Comparison of ENCODE assay signal across 20 cellular contexts in genomic region chr2:121211689-121212151, GRCh38.
A peak's percentile ranks its signal among the peaks of the same experiment; 100 is the strongest.
DNase-seq lines count a peak whose midpoint lies in the region; ATAC-seq and TF ChIP-seq lines count a peak whose summit lies in the region.
"Had no signal": no experiment of that assay in that cellular context is flagged by ENCODE, and none has a peak within 500 bp of the region (broad histone marks: within the 10 kb centered on the region; RNA-seq: fewer than 3 reads in every experiment).

No MANE protein-coding gene starts in this region.

- POLR2A ChIA-PET in HCT116 (lab: Charles Lee) = interaction anchor here (1.2 kb wide), 1 partner anchor 137 kb away, joined by 4 read pairs; no protein-coding TSS in a partner anchor
- POLR2A ChIA-PET in HEK293T (lab: Yijun Ruan, JAX) = no interaction called here

- no peak overlapping the region for H3K4me3 Mint-ChIP-seq in stimulated activated memory B cell treated with anti-CD40 and anti-IgM and Interleukin-4, amounts not matched to agents 10 μg/mL and 1 μg/mL and 100 μg/mL, for 72 hours
- H3K4me3 Mint-ChIP-seq: activated CD8-positive, alpha-beta memory T cell treated with anti-CD3 and anti-CD28 coated beads, Interleukin-2, amount 10 ng/mL, durations not matched to agents 7 days and 5 days; activated naive CD8-positive, alpha-beta T cell treated with anti-CD3 and anti-CD28 coated beads for 36 hours; activated T-helper 17 cell treated with anti-CD3 and anti-CD28 coated beads, Interleukin-2, amount 50 U/mL, for 72 hours had no signal

- no peak for TF ChIP-seq RAD21 in HCT116 (IDR thresholded peaks at IDR 0.05; ENCODE audit: low read depth)

- no peak overlapping the region for H3K9ac ChIP-seq in HCT116 (ENCODE audit: low read length)

- H3K4me2 ChIP-seq in HCT116 (ENCODE audit: low read length) = peak overlapping the region; percentile 64; the same call in 1 of the 2 replicates

- no peaks in the 10 kb centered on the region for H3K4me1 Mint-ChIP-seq in stimulated activated memory B cell treated with anti-CD40 and anti-IgM and Interleukin-4, amounts not matched to agents 10 μg/mL and 1 μg/mL and 100 μg/mL, for 72 hours
- H3K4me1 Mint-ChIP-seq: activated CD8-positive, alpha-beta memory T cell treated with anti-CD3 and anti-CD28 coated beads, Interleukin-2, amount 10 ng/mL, durations not matched to agents 7 days and 5 days; activated naive CD8-positive, alpha-beta T cell treated with anti-CD3 and anti-CD28 coated beads for 36 hours; activated T-helper 17 cell treated with anti-CD3 and anti-CD28 coated beads, Interleukin-2, amount 50 U/mL, for 72 hours had no signal

- H3K36me3 ChIP-seq in HCT116 (ENCODE audit: control insufficient read depth in 1 of 2, insufficient read depth in 2 of 2, low read length in 2 of 2) = no peaks in the 10 kb centered on the region
- H3K36me3 ChIP-seq: HAP-1, neutrophil, suprapubic skin had no signal

- CTCF ChIA-PET in HCT116 (lab: Charles Lee) = interaction anchor here (1.1 kb wide), 1 partner anchor 27 kb away, joined by 4 read pairs; no protein-coding TSS in a partner anchor
- CTCF ChIA-PET in HEK293T (lab: Yijun Ruan, JAX) = no interaction called here

- RAD21 ChIA-PET in HCT116 (lab: Charles Lee; ENCODE audit: low non-redundant PET in 1 of 2, low total read pairs in 2 of 2, uncharacterized antibody in 2 of 2, unreplicated experiment in 2 of 2) = no interaction called here

- ATAC-seq in HCT116 = no peak
- peak; percentile 40 for ATAC-seq in left colon
- peak; percentile 3 for ATAC-seq in stimulated activated memory B cell treated with anti-CD40 and anti-IgM and Interleukin-4, amounts not matched to agents 10 μg/mL and 1 μg/mL and 100 μg/mL, for 72 hours
- ATAC-seq in GM19452 (IDR thresholded peaks at IDR 0.05; ENCODE audit: unreplicated experiment) = no peak
- ATAC-seq: activated CD8-positive, alpha-beta memory T cell treated with anti-CD3 and anti-CD28 coated beads, Interleukin-2, amount 10 ng/mL, durations not matched to agents 7 days and 5 days; activated T-helper 17 cell treated with anti-CD3 and anti-CD28 coated beads, Interleukin-2, amount 50 U/mL, for 72 hours had no signal

- no peaks in the 10 kb centered on the region for H4K20me1 ChIP-seq in HCT116 (ENCODE audit: insufficient read depth)

- intact Hi-C loops in HCT116 (cut with micrococcal nuclease) (no loop called here), left colon (cut with DNase I, micrococcal nuclease) (no loop called here)

- peaks cover 7% of the 10 kb centered on the region for H3K27me3 Mint-ChIP-seq in stimulated activated memory B cell treated with anti-CD40 and anti-IgM and Interleukin-4, amounts not matched to agents 10 μg/mL and 1 μg/mL and 100 μg/mL, for 72 hours
- H3K27me3 Mint-ChIP-seq: activated CD8-positive, alpha-beta memory T cell treated with anti-CD3 and anti-CD28 coated beads, Interleukin-2, amount 10 ng/mL, durations not matched to agents 7 days and 5 days; activated naive CD8-positive, alpha-beta T cell treated with anti-CD3 and anti-CD28 coated beads for 36 hours; activated T-helper 17 cell treated with anti-CD3 and anti-CD28 coated beads, Interleukin-2, amount 50 U/mL, for 72 hours had no signal

- no TSS peak for BruUV-seq in HCT116 (replicated peaks; lab: Mats Ljungman, UMichigan)

- DNase-seq in HCT116 (ENCODE audit: low read depth, low spot score) (no peak), left colon (no peak), HEK293T (ENCODE audit: extremely low spot score) (no peak), AML-193 (lab: John Stamatoyannopoulos, UW) (no peak)
- DNase-seq: activated CD8-positive, alpha-beta memory T cell treated with anti-CD3 and anti-CD28 coated beads, Interleukin-2, amount 10 ng/mL, durations not matched to agents 7 days and 5 days; activated naive CD8-positive, alpha-beta T cell treated with anti-CD3 and anti-CD28 coated beads for 36 hours; cortex of kidney; foreskin fibroblast; hypothalamus; kidney glomerular epithelial cell; NCI-H1436; NCI-H82; T1000 had no signal

- H3K9me2 ChIP-seq in HCT116 (ENCODE audit: insufficient read depth) = no peaks in the 10 kb centered on the region

- no peak for TF ChIP-seq POLR2A in HCT116 (IDR thresholded peaks at IDR 0.05; ENCODE audit: borderline replicate concordance, extremely low read depth, insufficient read depth, insufficient read length)

- H3K4me3 ChIP-seq in HCT116 (replicated peaks in 1 of 2; ENCODE audit: low read depth in 1 of 2, low read length in 2 of 2) = no peak overlapping the region
- H3K4me3 ChIP-seq: HAP-1, suprapubic skin had no signal

- peaks cover 0 to 23% of the 10 kb centered on the region in 2 experiments; a peak in 3 of 4 replicates for H3K4me1 ChIP-seq in HCT116 (ENCODE audit: control insufficient read depth in 1 of 2, insufficient read depth in 2 of 2, low read length in 2 of 2)
- H3K4me1 ChIP-seq: HAP-1, suprapubic skin had no signal

- no peaks in the 10 kb centered on the region for H3K9me3 ChIP-seq in HCT116 (ENCODE audit: control insufficient read depth in 1 of 2, insufficient read depth in 1 of 2, low read depth in 1 of 2, low read length in 2 of 2)
- H3K9me3 ChIP-seq: HAP-1, neutrophil, suprapubic skin had no signal

- no peaks in the 10 kb centered on the region for H3K27me3 ChIP-seq in HCT116 (ENCODE audit: insufficient read depth, low read length)
- H3K27me3 ChIP-seq: neutrophil, suprapubic skin had no signal

- TF ChIP-seq CTCF in HCT116 (IDR thresholded peaks at IDR 0.05 in 2 of 3, conservative IDR thresholded peaks at IDR 0.05 in 1 of 3; ENCODE audit: borderline replicate concordance in 1 of 3, insufficient read depth in 1 of 3, low read depth in 2 of 3, low read length in 2 of 3) (no peak), VCaP (conservative IDR thresholded peaks at IDR 0.05) (no peak)

- no peaks in the 10 kb centered on the region for H3K9me3 Mint-ChIP-seq in stimulated activated memory B cell treated with anti-CD40 and anti-IgM and Interleukin-4, amounts not matched to agents 10 μg/mL and 1 μg/mL and 100 μg/mL, for 72 hours
- H3K9me3 Mint-ChIP-seq: activated naive CD8-positive, alpha-beta T cell treated with anti-CD3 and anti-CD28 coated beads for 36 hours; activated T-helper 17 cell treated with anti-CD3 and anti-CD28 coated beads, Interleukin-2, amount 50 U/mL, for 72 hours had no signal

- no peaks in the 10 kb centered on the region for H3K36me3 Mint-ChIP-seq in stimulated activated memory B cell treated with anti-CD40 and anti-IgM and Interleukin-4, amounts not matched to agents 10 μg/mL and 1 μg/mL and 100 μg/mL, for 72 hours
- H3K36me3 Mint-ChIP-seq: activated CD8-positive, alpha-beta memory T cell treated with anti-CD3 and anti-CD28 coated beads, Interleukin-2, amount 10 ng/mL, durations not matched to agents 7 days and 5 days; activated naive CD8-positive, alpha-beta T cell treated with anti-CD3 and anti-CD28 coated beads for 36 hours had no signal

- no peaks in the 10 kb centered on the region for H3K79me2 ChIP-seq in HCT116 (ENCODE audit: insufficient read depth, low read length)

- H3K27ac ChIP-seq in HCT116 (ENCODE audit: low read depth, low read length) = no peak overlapping the region
- peak overlapping the region; percentile 74 for H3K27ac ChIP-seq in VCaP
- H3K27ac ChIP-seq: neutrophil, suprapubic skin had no signal

- H2AFZ ChIP-seq in HCT116 (ENCODE audit: low read depth, low read length, poor library complexity, severe bottlenecking) = no peak overlapping the region

- H3K27ac Mint-ChIP-seq in stimulated activated memory B cell treated with anti-CD40 and anti-IgM and Interleukin-4, amounts not matched to agents 10 μg/mL and 1 μg/mL and 100 μg/mL, for 72 hours = no peak overlapping the region
- H3K27ac Mint-ChIP-seq: activated CD8-positive, alpha-beta memory T cell treated with anti-CD3 and anti-CD28 coated beads, Interleukin-2, amount 10 ng/mL, durations not matched to agents 7 days and 5 days; activated naive CD8-positive, alpha-beta T cell treated with anti-CD3 and anti-CD28 coated beads for 36 hours; activated T-helper 17 cell treated with anti-CD3 and anti-CD28 coated beads, Interleukin-2, amount 50 U/mL, for 72 hours had no signal

TF ChIP-seq in HCT116, 20 proteins besides CTCF, POLR2A, EP300 and RAD21 (continues in another document):
- no peak for TF ChIP-seq ZBTB33 (IDR thresholded peaks at IDR 0.05; ENCODE audit: extremely low read depth, insufficient replicate concordance, low read length)
- no peak for TF ChIP-seq FOSL1 (IDR thresholded peaks at IDR 0.05; ENCODE audit: low read depth)
- TF ChIP-seq JUND (IDR thresholded peaks at IDR 0.05) = no peak
- TF ChIP-seq SRF (IDR thresholded peaks at IDR 0.05; ENCODE audit: low read depth) = no peak

TF ChIP-seq in HEK293T, 16 proteins besides CTCF, POLR2A, EP300 and RAD21:
- TF ChIP-seq SP1 (IDR thresholded peaks at IDR 0.05) = no peak
- TF ChIP-seq FOXA1 (IDR thresholded peaks at IDR 0.05) = no peak
- no peak for TF ChIP-seq ELF4 (IDR thresholded peaks at IDR 0.05)
- TF ChIP-seq FOXM1 (IDR thresholded peaks at IDR 0.05; ENCODE audit: borderline replicate concordance) = no peak
- no peak for TF ChIP-seq PKNOX1 (IDR thresholded peaks at IDR 0.05)
- no peak for TF ChIP-seq CTBP1 (IDR thresholded peaks at IDR 0.05; ENCODE audit: borderline replicate concordance)
- no peak for TF ChIP-seq NFRKB (IDR thresholded peaks at IDR 0.05)
- TF ChIP-seq HDGF (IDR thresholded peaks at IDR 0.05; ENCODE audit: borderline replicate concordance) = no peak
- no peak for TF ChIP-seq L3MBTL2 (conservative IDR thresholded peaks at IDR 0.05)
- TF ChIP-seq LEF1 (IDR thresholded peaks at IDR 0.05; ENCODE audit: borderline replicate concordance) = no peak
- no peak for TF ChIP-seq FOXK2 (IDR thresholded peaks at IDR 0.05)
- TF ChIP-seq TARDBP (IDR thresholded peaks at IDR 0.05) = no peak
- TF ChIP-seq ARNT (IDR thresholded peaks at IDR 0.05) = no peak
- TF ChIP-seq ZNF384 (IDR thresholded peaks at IDR 0.05) = no peak
- no peak for TF ChIP-seq SUZ12 (IDR thresholded peaks at IDR 0.05)

Comparison
In these comparisons a context has a peak if more than half of its experiments do, and no peak if none do; other contexts are left out.
1. ATAC-seq: peak in left colon (single experiment) and stimulated activated memory B cell treated with anti-CD40 and anti-IgM and Interleukin-4, amounts not matched to agents 10 μg/mL and 1 μg/mL and 100 μg/mL, for 72 hours (single experiment); none in HCT116 (single experiment) and GM19452 (single experiment).